In the genomic region with DNA sequence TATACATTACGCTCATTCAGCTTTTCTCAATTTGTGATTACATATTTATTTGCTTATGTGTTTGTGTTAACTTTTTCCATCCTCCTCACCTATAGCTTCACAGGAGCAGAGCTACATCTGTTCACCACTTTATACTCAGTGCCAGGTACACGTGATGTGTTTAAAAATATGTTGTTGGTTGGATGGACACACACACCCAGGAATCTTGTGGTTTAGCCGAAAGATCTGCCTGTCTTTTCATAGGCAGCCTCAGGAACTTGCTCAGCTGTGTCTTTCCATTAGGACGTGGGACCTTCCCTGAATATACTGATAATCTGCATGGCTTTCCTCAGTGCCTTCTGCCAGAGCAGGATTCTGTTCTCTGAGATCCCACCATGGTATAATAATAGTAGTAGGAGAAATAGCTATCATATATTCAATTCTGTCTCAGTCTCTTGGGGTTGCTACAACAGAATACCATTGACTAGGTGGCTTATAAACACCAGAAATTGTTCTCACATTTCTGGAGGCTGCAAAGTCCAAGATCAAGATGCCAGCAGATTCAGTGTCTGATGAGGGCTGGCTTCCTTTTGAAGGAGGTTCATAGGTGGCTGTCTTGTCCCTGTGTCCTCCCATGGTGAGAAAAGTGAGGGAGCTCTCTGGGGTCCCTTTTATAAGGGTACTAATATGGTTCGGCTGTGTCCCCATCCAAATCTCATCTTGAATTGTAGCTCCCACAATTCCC, we compare ENCODE assay signal across 26 cellular contexts. TPM values are rescaled to one million over a fixed set of nuclear protein-coding genes. Genes with fewer than 3 reads are reported as not detected.
"Had no signal": no experiment of that assay in that cellular context is flagged by ENCODE, and none has a peak within 500 bp of the region (broad histone marks: within the 10 kb centered on the region; RNA-seq: fewer than 3 reads in every experiment).

No MANE protein-coding gene starts in this region.

- ATAC-seq: activated CD8-positive, alpha-beta T cell treated with anti-CD3 and anti-CD28 coated beads for 36 hours; activated naive CD4-positive, alpha-beta T cell treated with anti-CD3 and anti-CD28 coated beads, Interleukin-2, amount 50 U/mL, for 72 hours; activated T-cell treated with anti-CD3 and anti-CD28 coated beads, Interleukin-2, amount 50 U/mL, for 4 hours; activated T-helper 17 cell treated with anti-CD3 and anti-CD28 coated beads, Interleukin-2, amount 50 U/mL, for 72 hours; body of pancreas; left cardiac atrium; left ventricle myocardium superior; natural killer cell; sciatic nerve; stimulated activated effector memory CD8-positive, alpha-beta T cell treated with anti-CD3 and anti-CD28 coated beads, Interleukin-12 subunit alpha, Interleukin-12 subunit beta, amount 100 ng/mL, for 72 hours; T-helper 17 cell had no signal

- H3K36me3 ChIP-seq: cardiac muscle cell, colonic mucosa, stomach, suprapubic skin, tibial artery had no signal

- H3K4me1 ChIP-seq: body of pancreas, colonic mucosa, stomach, tibial artery had no signal

- DNase-seq: activated B cell treated with CpG ODN at 0.5 μM for 24 hours; activated CD4-positive, alpha-beta T cell treated with anti-CD3 and anti-CD28 coated beads, Interleukin-2, amount 50 U/mL, for 1 hour; activated CD8-positive, alpha-beta T cell treated with anti-CD3 and anti-CD28 coated beads for 36 hours; activated naive CD4-positive, alpha-beta T cell; activated T-cell treated with anti-CD3 and anti-CD28 coated beads, Interleukin-2, amount 50 U/mL, for 4 hours; body of pancreas; cerebellar nuclear complex; colonic mucosa; effector CD8-positive, alpha-beta T cell; glutamatergic neuron; left cardiac atrium; left ventricle myocardium superior; natural killer cell; small intestine; stimulated activated CD4-positive, alpha-beta T cell treated with anti-CD3 and anti-CD28 coated beads, Interleukin-4, amount 100 ng/mL, for 24 hours; stomach; T-helper 17 cell; tibial artery had no signal

- H3K27ac ChIP-seq: body of pancreas, cardiac muscle cell, colonic mucosa, stomach, suprapubic skin, tibial artery had no signal

- H3K4me3 ChIP-seq: body of pancreas, cardiac muscle cell, colonic mucosa, stomach, suprapubic skin, tibial artery had no signal

- H3K27me3 ChIP-seq: body of pancreas, cardiac muscle cell, colonic mucosa, stomach, suprapubic skin, tibial artery had no signal

- H3K9me3 ChIP-seq: body of pancreas, colonic mucosa, stomach, suprapubic skin, tibial artery had no signal

RNA-seq across cellular contexts. Expression of gene SOD3, which starts 50.0 kb away (rescaled TPM):
- total RNA-seq: activated B cell treated with CpG ODN at 0.5 μM for 24 hours; activated CD8-positive, alpha-beta T cell treated with anti-CD3 and anti-CD28 coated beads for 36 hours; activated naive CD4-positive, alpha-beta T cell treated with anti-CD3 and anti-CD28 coated beads, Interleukin-2, amount 50 U/mL, for 72 hours; activated T-helper 17 cell treated with anti-CD3 and anti-CD28 coated beads, Interleukin-2, amount 50 U/mL, for 72 hours; dermis microvascular lymphatic vessel endothelial cell; frontal cortex; natural killer cell; T-helper 17 cell had no signal
